8 cellular contexts compared by ENCODE assay signal in the genomic region with DNA sequence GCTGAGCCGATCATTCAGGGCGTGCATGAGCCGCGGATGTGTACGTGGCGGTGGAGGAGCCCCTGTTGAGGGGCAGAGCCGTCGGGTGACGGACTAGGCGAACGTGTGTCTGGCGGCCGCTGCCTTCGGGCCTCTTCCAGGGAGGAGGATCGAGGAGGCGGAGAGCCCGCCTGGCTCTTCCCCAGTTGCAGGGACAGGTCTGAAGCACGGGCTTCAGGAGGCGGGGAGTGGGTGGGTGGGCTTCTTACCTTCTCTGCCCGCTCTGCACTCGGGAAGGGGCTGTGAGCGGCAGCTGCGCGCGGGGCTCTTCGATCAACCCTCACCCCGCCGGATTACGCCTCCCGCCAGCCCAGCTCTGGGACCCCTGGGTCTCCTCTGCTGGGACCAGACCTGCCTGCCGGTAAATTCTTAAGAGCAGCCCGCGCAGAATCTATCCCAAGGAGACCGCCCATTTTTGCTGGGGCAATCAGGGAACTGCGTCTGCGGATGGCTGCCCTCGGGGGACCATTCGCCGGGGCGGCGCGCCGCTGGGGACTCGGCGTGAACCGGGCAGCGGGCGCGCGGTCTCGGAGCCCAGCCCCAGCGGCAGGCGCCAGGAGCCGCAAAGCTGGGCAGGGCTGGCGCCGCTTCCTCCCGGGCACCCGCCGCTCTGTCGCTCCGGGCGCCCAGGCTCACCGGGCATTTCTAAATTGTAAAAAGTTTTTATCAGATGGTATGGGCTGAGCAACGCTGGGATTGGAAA. TPM values are rescaled to one million over a fixed set of nuclear protein-coding genes. Genes with fewer than 3 reads are reported as not detected.
DNase-seq lines count a peak whose midpoint lies in the region; ATAC-seq, FAIRE-seq and TF ChIP-seq lines count a peak whose summit lies in the region.

No MANE protein-coding gene starts in this region.

- H3K27me3 Mint-ChIP-seq in activated T-cell treated with anti-CD3 and anti-CD28 coated beads, Interleukin-2, amount 50 U/mL, for 72 hours (ENCODE audit: low read depth): no peaks in the 10 kb centered on the region
- no peaks in the 10 kb centered on the region for H3K27me3 Mint-ChIP-seq in osteocyte (ENCODE audit: unreplicated experiment)

- no peak for TF ChIP-seq RAD21 in A549 (conservative IDR thresholded peaks at IDR 0.05 in 1 of 2, IDR thresholded peaks at IDR 0.05 in 1 of 2)

- no peaks in the 10 kb centered on the region for H3K9me3 Mint-ChIP-seq in activated T-cell treated with anti-CD3 and anti-CD28 coated beads, Interleukin-2, amount 50 U/mL, for 72 hours
- no peaks in the 10 kb centered on the region for H3K9me3 Mint-ChIP-seq in osteocyte (ENCODE audit: unreplicated experiment)

- peak overlapping the region; percentile 89 to 94 for H3K27ac ChIP-seq in A549

- H3K9me3 ChIP-seq in A549: no peaks in the 10 kb centered on the region

- peak overlapping the region; percentile 100 for H3K27ac Mint-ChIP-seq in activated T-cell treated with anti-CD3 and anti-CD28 coated beads, Interleukin-2, amount 50 U/mL, for 72 hours
- peak overlapping the region; percentile 83 for H3K27ac Mint-ChIP-seq in osteocyte (ENCODE audit: unreplicated experiment)

- peaks cover 55% of the 10 kb centered on the region for H3K4me1 Mint-ChIP-seq in activated T-cell treated with anti-CD3 and anti-CD28 coated beads, Interleukin-2, amount 50 U/mL, for 72 hours (ENCODE audit: low read depth)
- H3K4me1 Mint-ChIP-seq in osteocyte (ENCODE audit: unreplicated experiment): peaks cover 9% of the 10 kb centered on the region

- DNase-seq in A549 (ENCODE audit: low read depth in 1 of 2, low spot score in 1 of 2) (peak; percentile 9 to 44), NCI-H510A (lab: John Stamatoyannopoulos, UW) (peak; percentile 76), foreskin melanocyte (peak; percentile 4), osteocyte (ENCODE audit: extremely low spot score, unreplicated experiment) (no peak), SIG-M5 (lab: John Stamatoyannopoulos, UW) (no peak)
- peak; percentile 56 to 67 for DNase-seq in activated T-cell treated with anti-CD3 and anti-CD28 coated beads, Interleukin-2, amount 50 U/mL, for 72 hours

- POLR2A ChIA-PET in A549 (lab: Yijun Ruan, JAX): interaction anchor here (0.6 to 1.4 kb wide), 10 partner anchors 15 to 346 kb away, joined by 3 to 4 read pairs (median 4); a partner anchor contains a TSS

- TF ChIP-seq CTCF in A549 (IDR thresholded peaks at IDR 0.05) (no peak), osteocyte (IDR thresholded peaks at IDR 0.05) (no peak)

- H3K4me3 ChIP-seq in A549: peak overlapping the region; percentile 64

- H3K4me2 ChIP-seq in A549: peak overlapping the region; percentile 57

- TF ChIP-seq EP300 in A549 (IDR thresholded peaks at IDR 0.05): no peak

- peaks cover 5 to 17% of the 10 kb centered on the region in 2 donors for H3K36me3 Mint-ChIP-seq in activated T-cell treated with anti-CD3 and anti-CD28 coated beads, Interleukin-2, amount 50 U/mL, for 72 hours (ENCODE audit: insufficient read depth in 2 of 2)
- no peaks in the 10 kb centered on the region for H3K36me3 Mint-ChIP-seq in osteocyte (ENCODE audit: unreplicated experiment)

- no peak for FAIRE-seq in A549 (lab: Jason Lieb, UNC)

- WGBS in A549 (ENCODE audit: missing lambda C conversion rate): 42% methylated on average over 25 of the region's 64 CpGs

- H3K4me1 ChIP-seq in A549: peaks cover 10% of the 10 kb centered on the region

- ATAC-seq in A549: peak; percentile 83 to 84
- ATAC-seq in GM18505 (IDR thresholded peaks at IDR 0.05; ENCODE audit: unreplicated experiment): peak; percentile 22
- ATAC-seq in HG03039 (IDR thresholded peaks at IDR 0.05; ENCODE audit: unreplicated experiment): peak; percentile 29
- peak; percentile 56 to 64 for ATAC-seq in activated T-cell treated with anti-CD3 and anti-CD28 coated beads, Interleukin-2, amount 50 U/mL, for 72 hours (replicated peaks in 1 of 2)

- CTCF ChIA-PET in A549 (lab: Yijun Ruan, JAX): interaction anchor here (0.6 to 3.0 kb wide), 20 partner anchors 10 to 174 kb away, joined by 3 to 14 read pairs (median 4); no protein-coding TSS in a partner anchor

- H3K4me3 Mint-ChIP-seq in activated T-cell treated with anti-CD3 and anti-CD28 coated beads, Interleukin-2, amount 50 U/mL, for 72 hours: peak overlapping the region; percentile 97 to 100
- H3K4me3 Mint-ChIP-seq in osteocyte (ENCODE audit: unreplicated experiment): peak overlapping the region; percentile 76

- TF ChIP-seq POLR2A in A549 (IDR thresholded peaks at IDR 0.05; ENCODE audit: low read length) (peak; percentile 27; the same call in 1 of the 2 replicates), GM18505 (IDR thresholded peaks at IDR 0.05; ENCODE audit: borderline replicate concordance, extremely low read depth, insufficient read depth, insufficient read length) (peak; percentile 16)

TF ChIP-seq in A549, 52 proteins besides CTCF, POLR2A, EP300 and RAD21:
- TF ChIP-seq, protein P1, sequence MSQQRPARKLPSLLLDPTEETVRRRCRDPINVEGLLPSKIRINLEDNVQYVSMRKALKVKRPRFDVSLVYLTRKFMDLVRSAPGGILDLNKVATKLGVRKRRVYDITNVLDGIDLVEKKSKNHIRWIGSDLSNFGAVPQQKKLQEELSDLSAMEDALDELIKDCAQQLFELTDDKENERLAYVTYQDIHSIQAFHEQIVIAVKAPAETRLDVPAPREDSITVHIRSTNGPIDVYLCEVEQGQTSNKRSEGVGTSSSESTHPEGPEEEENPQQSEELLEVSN (IDR thresholded peaks at IDR 0.05; ENCODE audit: borderline replicate concordance, low read depth): no peak
- TF ChIP-seq JUN (IDR thresholded peaks at IDR 0.05): peak in 1 of 2 experiments; percentile 45; a peak in 1 of 5 replicates

RNA-seq across cellular contexts. Expression of a gene that starts 4.9 kb away (rescaled TPM):
- polyA plus RNA-seq in A549 (2011; rRNA removed): 8.0 and 8.2 TPM in 2 replicates
- 4.4 TPM in 2 replicates for polyA plus RNA-seq in A549 (2012; cell fraction: cytosol; rRNA removed)
- 1.4 and 2.5 TPM in 2 replicates for polyA plus RNA-seq in A549 (2012; cell fraction: nucleus; rRNA removed)
- 1.6 to 1.7 TPM (median 1.7 TPM) in 3 replicates for polyA plus RNA-seq in A549 (2017; fragmentation: RNase III; extraction: RNeasy Plus Mini Kit Qiagen cat#74134 plus additional on column Dnase treatment)
- 2.2 and 2.8 TPM in 2 replicates for polyA minus RNA-seq in A549 (2011; rRNA and poly(A)+ RNA removed)
- total RNA-seq in activated T-cell treated with anti-CD3 and anti-CD28 coated beads, Interleukin-2, amount 50 U/mL, for 72 hours: 10 to 100 TPM; 48.0 to 49.3 TPM
- total RNA-seq in osteocyte: not detected in 2 replicates

Comparison
In these comparisons a context has a peak if more than half of its experiments do, and no peak if none do; other contexts are left out.
1. ATAC-seq: peak in every context shown above with its lines; median percentile 84 in A549; 60 in activated T-cell treated with anti-CD3 and anti-CD28 coated beads, Interleukin-2, amount 50 U/mL, for 72 hours; 29 in HG03039; 22 in GM18505.
2. DNase-seq: peak in A549 (2 of 2), NCI-H510A (single experiment), activated T-cell treated with anti-CD3 and anti-CD28 coated beads, Interleukin-2, amount 50 U/mL, for 72 hours (2 of 2) and foreskin melanocyte (single experiment); none in osteocyte (single experiment) and SIG-M5 (single experiment).
3. RNA of a gene that starts 4.9 kb away (total RNA-seq): 48.0 to 49.3 TPM in activated T-cell treated with anti-CD3 and anti-CD28 coated beads, Interleukin-2, amount 50 U/mL, for 72 hours; not detected in osteocyte; every median in the first group is over 10 times any median in the second.